In the genomic region with DNA sequence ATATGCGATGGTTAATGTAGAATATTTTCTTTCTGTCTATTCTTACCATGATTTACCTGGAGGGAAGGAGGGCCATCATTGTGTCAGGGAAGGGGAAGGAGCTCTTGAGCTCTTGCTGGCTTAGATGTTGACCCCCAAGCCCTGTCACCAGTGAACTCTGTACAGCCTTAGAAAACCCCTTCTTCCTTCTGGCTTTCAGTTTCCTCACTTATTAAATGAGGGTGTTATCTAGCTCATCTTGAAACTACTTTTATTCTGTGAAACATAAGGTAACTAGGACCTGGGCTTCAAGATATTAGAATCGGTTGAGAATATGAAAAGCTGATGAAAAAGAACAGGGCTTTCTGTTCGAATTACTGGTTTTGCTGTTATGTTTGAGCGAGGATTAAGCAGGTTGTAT, we compare ENCODE assay signal across 12 cellular contexts.
DNase-seq lines count a peak whose midpoint lies in the region; ATAC-seq, FAIRE-seq and TF ChIP-seq lines count a peak whose summit lies in the region.
"Had no signal": no experiment of that assay in that cellular context is flagged by ENCODE, and none has a peak within 500 bp of the region (broad histone marks: within the 10 kb centered on the region; RNA-seq: fewer than 3 reads in every experiment).

No MANE protein-coding gene starts in this region.

- FAIRE-seq in D721Med (lab: Jason Lieb, UNC): peak; percentile 41

- no peak for TF ChIP-seq CTCF in D721Med (IDR thresholded peaks at IDR 0.05; ENCODE audit: insufficient read depth, missing control alignments)

- ATAC-seq in GM19324 (IDR thresholded peaks at IDR 0.05; ENCODE audit: low FRiP score, unreplicated experiment) (peak; percentile 66), HG02763 (IDR thresholded peaks at IDR 0.05; ENCODE audit: unreplicated experiment) (peak; percentile 64), HG03565 (IDR thresholded peaks at IDR 0.05; ENCODE audit: unreplicated experiment) (peak; percentile 77)
- ATAC-seq: esophagus mucosa, left cardiac atrium had no signal

- DNase-seq in D721Med (ENCODE audit: insufficient read length, low spot score): no peak
- DNase-seq in NCI-H82 (lab: John Stamatoyannopoulos, UW): no peak
- DNase-seq in globus pallidus (ENCODE audit: low spot score): no peak
- DNase-seq in GDM1 (lab: John Stamatoyannopoulos, UW): no peak
- no peak for DNase-seq in stimulated activated CD4-positive, alpha-beta T cell treated with anti-CD3 and anti-CD28 coated beads, Interleukin-15, amount 100 ng/mL, for 24 hours
- DNase-seq: activated CD4-positive, alpha-beta memory T cell treated with anti-CD3 and anti-CD28 coated beads, Interleukin-2, amount 10 ng/mL, durations not matched to agents 7 days and 5 days; aorta; left cardiac atrium had no signal
